9 cellular contexts compared by ENCODE assay signal in genomic region chr10:99630439-99630838, GRCh38. TPM values are rescaled to one million over a fixed set of nuclear protein-coding genes. Genes with fewer than 3 reads are reported as not detected.
A peak's percentile ranks its signal among the peaks of the same experiment; 100 is the strongest.
DNase-seq lines count a peak whose midpoint lies in the region; ATAC-seq and TF ChIP-seq lines count a peak whose summit lies in the region.
"Had no signal": no experiment of that assay in that cellular context is flagged by ENCODE, and none has a peak within 500 bp of the region (broad histone marks: within the 10 kb centered on the region; RNA-seq: fewer than 3 reads in every experiment).

No MANE protein-coding gene starts in this region.

- H3K9me2 ChIP-seq in Karpas-422 (replicated peaks; ENCODE audit: insufficient read depth, low read length), result no peaks in the 10 kb centered on the region

- CTCF ChIA-PET in T-cell (lab: Charles Lee), result interaction anchor here in 1 of 2 donors (1.6 kb wide), 1 partner anchor 12 kb away, joined by 4 read pairs; no protein-coding TSS in a partner anchor

- no peak overlapping the region for H3K4me3 Mint-ChIP-seq in T-cell

- no peak overlapping the region for H3K4me2 ChIP-seq in Karpas-422 (ENCODE audit: low read depth, low read length, poor library complexity, severe bottlenecking)

- DNase-seq in Daoy (ENCODE audit: low read depth) (peak; percentile 13), Karpas-422 (peak; percentile 79), astrocyte of the hippocampus (ENCODE audit: low read depth, low spot score) (peak; percentile 67), mucosa of descending colon (peak in 1 of 3 donors; percentile 83), germinal center (ENCODE audit: low spot score) (no peak), T-cell (no peak)
- DNase-seq: mesendoderm had no signal

- intact Hi-C loops in mucosa of descending colon (cut with DNase I, micrococcal nuclease), result loop anchor here in 1 of 2 donors (10.0 kb wide), 1 partner anchor 74 kb away; no protein-coding TSS in a partner anchor

- H3K4me1 ChIP-seq in Karpas-422 (ENCODE audit: low read length) (no peaks in the 10 kb centered on the region), mucosa of descending colon (ENCODE audit: low read depth) (no peaks in the 10 kb centered on the region)

- H3K36me3 Mint-ChIP-seq in T-cell, result no peaks in the 10 kb centered on the region

- no peak overlapping the region for H3K9ac ChIP-seq in Karpas-422 (ENCODE audit: low read length)

- 0 out of 2 replicates have a peak, but pooled peaks cover 2% of the 10 kb centered on the region for H3K27me3 ChIP-seq in Karpas-422 (ENCODE audit: low read length)

- peak; percentile 58 for ATAC-seq in mucosa of descending colon
- no peak for ATAC-seq in HG02884 (IDR thresholded peaks at IDR 0.05; ENCODE audit: unreplicated experiment)
- no peak for ATAC-seq in HG02938 (IDR thresholded peaks at IDR 0.05; ENCODE audit: unreplicated experiment)
- no peak for ATAC-seq in T-cell (replicated peaks in 1 of 4)

- no peak for TF ChIP-seq CTCF in mucosa of descending colon (IDR thresholded peaks at IDR 0.05)

- H3K27ac Mint-ChIP-seq in T-cell, result no peak overlapping the region

- no peaks in the 10 kb centered on the region for H3K4me1 Mint-ChIP-seq in T-cell

- no peaks in the 10 kb centered on the region for H4K20me1 ChIP-seq in Karpas-422 (ENCODE audit: insufficient read depth, low read depth, low read length)

- H3K4me3 ChIP-seq in Karpas-422 (ENCODE audit: low read length) (no peak overlapping the region), mucosa of descending colon (no peak overlapping the region)

- no peaks in the 10 kb centered on the region for H3K9me3 Mint-ChIP-seq in T-cell

- peaks cover 25 to 36% of the 10 kb centered on the region in 2 donors for H3K27me3 Mint-ChIP-seq in T-cell

- no peaks in the 10 kb centered on the region for H3K9me3 ChIP-seq in Karpas-422 (ENCODE audit: low read length)
- no peaks in the 10 kb centered on the region for H3K9me3 ChIP-seq in mucosa of descending colon

- no peak overlapping the region for H3K27ac ChIP-seq in Karpas-422 (ENCODE audit: low read length)

- POLR2A ChIA-PET in T-cell (lab: Charles Lee), result no interaction called here

- no peaks in the 10 kb centered on the region for H3K79me2 ChIP-seq in Karpas-422 (ENCODE audit: low read length)

- H2AFZ ChIP-seq in Karpas-422 (ENCODE audit: low read length), result no peak overlapping the region

- H3K36me3 ChIP-seq in Karpas-422 (ENCODE audit: insufficient read depth, low read length) (no peaks in the 10 kb centered on the region), mucosa of descending colon (ENCODE audit: low read depth) (no peaks in the 10 kb centered on the region)

RNA-seq across cellular contexts. Expression of gene SLC25A28, which starts 10.2 kb away (rescaled TPM):
- 9.2 and 9.7 TPM in 2 replicates for total RNA-seq in Daoy (2014; rRNA removed; shearing (Covaris generic))
- 32.9 and 36.4 TPM in 2 replicates for total RNA-seq in Karpas-422 (2014; rRNA removed; shearing (Covaris generic); ENCODE audit: low replicate concordance)
- total RNA-seq in mucosa of descending colon, result 10 to 100 TPM; 38.2 to 64.4 (median 39.6) TPM
- total RNA-seq in T-cell, result 10 to 100 TPM; 78.9 to 90.4 (median 87.0) TPM

RNA-seq across cellular contexts. Expression of gene ENTPD7, which starts 28.9 kb away (rescaled TPM):
- total RNA-seq in Daoy (2014; rRNA removed; shearing (Covaris generic)), result 7.3 and 7.5 TPM in 2 replicates
- total RNA-seq in Karpas-422 (2014; rRNA removed; shearing (Covaris generic); ENCODE audit: low replicate concordance), result 4.9 TPM in 2 replicates
- 10 to 100 TPM; 10.2 to 20.5 (median 14.3) TPM for total RNA-seq in mucosa of descending colon
- 1 to 10 TPM; 2.6 to 3.8 (median 3.4) TPM for total RNA-seq in T-cell

Comparison
In these comparisons a context has a peak if more than half of its experiments do, and no peak if none do; other contexts are left out.
1. DNase-seq: peak in Daoy (single experiment), Karpas-422 (single experiment) and astrocyte of the hippocampus (single experiment); none in germinal center (single experiment) and T-cell (0 of 34).